In genomic region chr6:4969609-4970285, GRCh38 we compare ENCODE assay signal across 34 cellular contexts. TPM values are rescaled to one million over a fixed set of nuclear protein-coding genes. Genes with fewer than 3 reads are reported as not detected.
"Had no signal": no experiment of that assay in that cellular context is flagged by ENCODE, and none has a peak within 500 bp of the region (broad histone marks: within the 10 kb centered on the region; RNA-seq: fewer than 3 reads in every experiment).

No MANE protein-coding gene starts in this region.

- H3K27ac ChIP-seq: ascending aorta, cardiac muscle cell, PC-9, RWPE1, WERI-Rb-1 had no signal

- H3K4me1 Mint-ChIP-seq: activated CD4-positive, alpha-beta memory T cell treated with anti-CD3 and anti-CD28 coated beads, Interleukin-2, amount 10 ng/mL, durations not matched to agents 7 days and 5 days; activated naive CD4-positive, alpha-beta T cell treated with anti-CD3 and anti-CD28 coated beads, Interleukin-2, amount 50 U/mL, for 24 hours; activated naive CD8-positive, alpha-beta T cell treated with anti-CD3 and anti-CD28 coated beads, Interleukin-2, amount 10 ng/mL, durations not matched to agents 7 days and 5 days had no signal

- H3K36me3 Mint-ChIP-seq: activated naive CD4-positive, alpha-beta T cell treated with anti-CD3 and anti-CD28 coated beads, Interleukin-2, amount 50 U/mL, for 24 hours; activated naive CD8-positive, alpha-beta T cell treated with anti-CD3 and anti-CD28 coated beads, Interleukin-2, amount 10 ng/mL, durations not matched to agents 7 days and 5 days had no signal

- H3K36me3 ChIP-seq: ascending aorta, cardiac muscle cell, MG63, WERI-Rb-1 had no signal

- H3K9me3 Mint-ChIP-seq: activated CD4-positive, alpha-beta memory T cell treated with anti-CD3 and anti-CD28 coated beads, Interleukin-2, amount 10 ng/mL, durations not matched to agents 7 days and 5 days; activated naive CD4-positive, alpha-beta T cell treated with anti-CD3 and anti-CD28 coated beads, Interleukin-2, amount 50 U/mL, for 24 hours; activated naive CD8-positive, alpha-beta T cell treated with anti-CD3 and anti-CD28 coated beads, Interleukin-2, amount 10 ng/mL, durations not matched to agents 7 days and 5 days; activated T-cell treated with anti-CD3 and anti-CD28 coated beads, Interleukin-2, amount 50 U/mL, for 24 hours; activated T-helper 2 cell treated with anti-CD3 and anti-CD28 coated beads, Interferon-gamma antibody, Interleukin-2, Interleukin-4, amounts not matched to agents 10 μg/mL and 5 μg/mL and 100 μg/mL, durations not matched to agents 14 hours and 24 hours and 36 hours had no signal

- H3K27ac Mint-ChIP-seq: activated CD4-positive, alpha-beta memory T cell treated with anti-CD3 and anti-CD28 coated beads, Interleukin-2, amount 10 ng/mL, durations not matched to agents 7 days and 5 days; activated naive CD4-positive, alpha-beta T cell treated with anti-CD3 and anti-CD28 coated beads, Interleukin-2, amount 50 U/mL, for 24 hours; activated naive CD8-positive, alpha-beta T cell treated with anti-CD3 and anti-CD28 coated beads, Interleukin-2, amount 10 ng/mL, durations not matched to agents 7 days and 5 days; activated T-cell treated with anti-CD3 and anti-CD28 coated beads, Interleukin-2, amount 50 U/mL, for 24 hours; activated T-helper 2 cell treated with anti-CD3 and anti-CD28 coated beads, Interferon-gamma antibody, Interleukin-2, Interleukin-4, amounts not matched to agents 10 μg/mL and 5 μg/mL and 100 μg/mL, durations not matched to agents 14 hours and 24 hours and 36 hours had no signal

- H3K4me2 ChIP-seq: PC-9 had no signal

- ATAC-seq: Right ventricle myocardium inferior had no signal

- H3K4me3 Mint-ChIP-seq: activated CD4-positive, alpha-beta memory T cell treated with anti-CD3 and anti-CD28 coated beads, Interleukin-2, amount 10 ng/mL, durations not matched to agents 7 days and 5 days; activated naive CD4-positive, alpha-beta T cell treated with anti-CD3 and anti-CD28 coated beads, Interleukin-2, amount 50 U/mL, for 24 hours; activated naive CD8-positive, alpha-beta T cell treated with anti-CD3 and anti-CD28 coated beads, Interleukin-2, amount 10 ng/mL, durations not matched to agents 7 days and 5 days; activated T-cell treated with anti-CD3 and anti-CD28 coated beads, Interleukin-2, amount 50 U/mL, for 24 hours had no signal

- DNase-seq: activated CD4-positive, alpha-beta memory T cell treated with anti-CD3 and anti-CD28 coated beads, Interleukin-2, amount 10 ng/mL, durations not matched to agents 7 days and 5 days; activated CD4-positive, alpha-beta T cell treated with anti-CD3 and anti-CD28 coated beads for 1 hour; activated CD4-positive, alpha-beta T cell treated with anti-CD3 and anti-CD28 coated beads for 48 hours; activated CD4-positive, CD25-positive, alpha-beta regulatory T cell; activated gamma-delta T cell; activated naive CD4-positive, alpha-beta T cell treated with Interleukin-2 at 50 U/mL for 16 hours; activated naive CD8-positive, alpha-beta T cell treated with anti-CD3 and anti-CD28 coated beads, Interleukin-2, amount 10 ng/mL, durations not matched to agents 7 days and 5 days; activated T-cell treated with anti-CD3 and anti-CD28 coated beads, Interleukin-2, amount 50 U/mL, for 24 hours; amygdala; Kasumi-1; KBM-7; MG63; NCI-H1048; NCI-H1105 treated with DMSO at 0.1 percent for 48 hours; NCI-H1436; NCI-H1694; NCI-H1930; NCI-H2081 treated with DMSO at 0.1 percent for 48 hours; NCI-H2171; NCI-H510A; NCI-H526; NCI-H748 treated with DMSO at 0.1 percent for 48 hours; PC-9; SW 1271; T-helper 1 cell; T-helper 2 cell; T-helper 9 cell; WERI-Rb-1 had no signal

- H3K27me3 ChIP-seq: ascending aorta, cardiac muscle cell, MG63 had no signal

- H2AFZ ChIP-seq: PC-9 had no signal

- H3K9me3 ChIP-seq: ascending aorta, MG63 had no signal

- H3K4me3 ChIP-seq: ascending aorta, cardiac muscle cell, MG63, PC-9 had no signal

RNA-seq across cellular contexts. Expression of gene RPP40, which starts 34.1 kb away (rescaled TPM):
- total RNA-seq: ascending aorta had no signal
